ENCODE assay signal across 19 cellular contexts in the genomic region with DNA sequence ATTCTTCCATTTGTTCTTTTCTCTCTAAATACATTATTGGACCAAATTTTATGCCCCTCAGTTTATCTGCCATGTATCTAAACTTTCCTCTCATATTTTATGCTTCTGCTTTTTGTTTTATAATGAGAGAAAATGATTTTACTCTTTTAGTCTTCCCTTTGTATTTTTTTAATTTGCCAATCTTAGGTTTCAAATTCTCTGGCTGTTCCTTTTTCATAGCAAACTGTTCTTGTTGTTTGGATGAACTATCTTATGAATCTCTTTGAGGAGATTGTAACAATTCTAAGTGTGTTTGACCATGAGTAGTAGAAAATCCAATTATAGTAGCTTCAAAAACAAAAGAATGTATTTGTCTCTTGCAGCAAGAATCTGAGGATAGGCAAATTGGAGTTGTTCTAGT.
A peak's percentile ranks its signal among the peaks of the same experiment; 100 is the strongest.
DNase-seq lines count a peak whose midpoint lies in the region; ATAC-seq lines count a peak whose summit lies in the region.
"Had no signal": no experiment of that assay in that cellular context is flagged by ENCODE, and none has a peak within 500 bp of the region (broad histone marks: within the 10 kb centered on the region; RNA-seq: fewer than 3 reads in every experiment).

No MANE protein-coding gene starts in this region.

- H3K9me3 Mint-ChIP-seq in activated naive CD8-positive, alpha-beta T cell treated with anti-CD3 and anti-CD28 coated beads for 36 hours = peaks cover 10% of the 10 kb centered on the region
- no peaks in the 10 kb centered on the region for H3K9me3 Mint-ChIP-seq in activated naive CD8-positive, alpha-beta T cell treated with anti-CD3 and anti-CD28 coated beads, Interleukin-2, amount 50 U/mL, for 24 hours
- H3K9me3 Mint-ChIP-seq in activated T-helper 1 cell treated with anti-CD3 and anti-CD28 coated beads, Interleukin-12 subunit alpha, Interleukin-12 subunit beta, Interleukin-2, Interleukin-4 antibody, amounts not matched to agents 30 ng/mL and 10 ng/mL and 1 ng/mL, durations not matched to agents 14 hours and 24 hours and 36 hours = peaks cover 10% of the 10 kb centered on the region
- H3K9me3 Mint-ChIP-seq in activated CD8-positive, alpha-beta memory T cell treated with anti-CD3 and anti-CD28 coated beads, Interleukin-2, amount 10 ng/mL, durations not matched to agents 7 days and 5 days (ENCODE audit: low read depth) = no peaks in the 10 kb centered on the region
- H3K9me3 Mint-ChIP-seq: CD4-positive, alpha-beta T cell had no signal

- no peak for ATAC-seq in activated naive CD8-positive, alpha-beta T cell treated with anti-CD3 and anti-CD28 coated beads, Interleukin-2, amount 50 U/mL, for 24 hours
- ATAC-seq in activated CD8-positive, alpha-beta memory T cell treated with anti-CD3 and anti-CD28 coated beads, Interleukin-2, amount 10 ng/mL, durations not matched to agents 7 days and 5 days = no peak
- ATAC-seq: A549; CD8-positive, alpha-beta T cell; GM12878 had no signal

- H3K4me3 Mint-ChIP-seq in activated naive CD8-positive, alpha-beta T cell treated with anti-CD3 and anti-CD28 coated beads for 36 hours = no peak overlapping the region
- H3K4me3 Mint-ChIP-seq in activated naive CD8-positive, alpha-beta T cell treated with anti-CD3 and anti-CD28 coated beads, Interleukin-2, amount 50 U/mL, for 24 hours = no peak overlapping the region
- no peak overlapping the region for H3K4me3 Mint-ChIP-seq in activated T-helper 1 cell treated with anti-CD3 and anti-CD28 coated beads, Interleukin-12 subunit alpha, Interleukin-12 subunit beta, Interleukin-2, Interleukin-4 antibody, amounts not matched to agents 30 ng/mL and 10 ng/mL and 1 ng/mL, durations not matched to agents 14 hours and 24 hours and 36 hours
- H3K4me3 Mint-ChIP-seq in activated CD8-positive, alpha-beta memory T cell treated with anti-CD3 and anti-CD28 coated beads, Interleukin-2, amount 10 ng/mL, durations not matched to agents 7 days and 5 days = no peak overlapping the region
- H3K4me3 Mint-ChIP-seq: B cell; CD4-positive, alpha-beta T cell; CD8-positive, alpha-beta T cell had no signal

- intact Hi-C loops in activated T-helper 1 cell treated with anti-CD3 and anti-CD28 coated beads, Interleukin-12 subunit alpha, Interleukin-12 subunit beta, Interleukin-2, Interleukin-4 antibody, amounts not matched to agents 30 ng/mL and 10 ng/mL and 1 ng/mL, durations not matched to agents 14 hours and 24 hours and 36 hours (cut with micrococcal nuclease) = no loop called here

- H3K36me3 Mint-ChIP-seq in activated naive CD8-positive, alpha-beta T cell treated with anti-CD3 and anti-CD28 coated beads for 36 hours = no peaks in the 10 kb centered on the region
- no peaks in the 10 kb centered on the region for H3K36me3 Mint-ChIP-seq in activated naive CD8-positive, alpha-beta T cell treated with anti-CD3 and anti-CD28 coated beads, Interleukin-2, amount 50 U/mL, for 24 hours (ENCODE audit: low read depth)
- no peaks in the 10 kb centered on the region for H3K36me3 Mint-ChIP-seq in activated T-helper 1 cell treated with anti-CD3 and anti-CD28 coated beads, Interleukin-12 subunit alpha, Interleukin-12 subunit beta, Interleukin-2, Interleukin-4 antibody, amounts not matched to agents 30 ng/mL and 10 ng/mL and 1 ng/mL, durations not matched to agents 14 hours and 24 hours and 36 hours (ENCODE audit: low read depth)
- H3K36me3 Mint-ChIP-seq in activated CD8-positive, alpha-beta memory T cell treated with anti-CD3 and anti-CD28 coated beads, Interleukin-2, amount 10 ng/mL, durations not matched to agents 7 days and 5 days = no peaks in the 10 kb centered on the region
- H3K36me3 Mint-ChIP-seq: CD8-positive, alpha-beta T cell had no signal

- H3K27ac Mint-ChIP-seq in activated naive CD8-positive, alpha-beta T cell treated with anti-CD3 and anti-CD28 coated beads for 36 hours = peak overlapping the region; percentile 9
- no peak overlapping the region for H3K27ac Mint-ChIP-seq in activated naive CD8-positive, alpha-beta T cell treated with anti-CD3 and anti-CD28 coated beads, Interleukin-2, amount 50 U/mL, for 24 hours
- peak overlapping the region; percentile 6 for H3K27ac Mint-ChIP-seq in activated T-helper 1 cell treated with anti-CD3 and anti-CD28 coated beads, Interleukin-12 subunit alpha, Interleukin-12 subunit beta, Interleukin-2, Interleukin-4 antibody, amounts not matched to agents 30 ng/mL and 10 ng/mL and 1 ng/mL, durations not matched to agents 14 hours and 24 hours and 36 hours
- no peak overlapping the region for H3K27ac Mint-ChIP-seq in activated CD8-positive, alpha-beta memory T cell treated with anti-CD3 and anti-CD28 coated beads, Interleukin-2, amount 10 ng/mL, durations not matched to agents 7 days and 5 days
- H3K27ac Mint-ChIP-seq: B cell; CD4-positive, alpha-beta T cell; CD8-positive, alpha-beta T cell had no signal

- H3K4me1 Mint-ChIP-seq in activated naive CD8-positive, alpha-beta T cell treated with anti-CD3 and anti-CD28 coated beads for 36 hours = peaks cover 6% of the 10 kb centered on the region
- no peaks in the 10 kb centered on the region for H3K4me1 Mint-ChIP-seq in activated naive CD8-positive, alpha-beta T cell treated with anti-CD3 and anti-CD28 coated beads, Interleukin-2, amount 50 U/mL, for 24 hours
- H3K4me1 Mint-ChIP-seq in activated T-helper 1 cell treated with anti-CD3 and anti-CD28 coated beads, Interleukin-12 subunit alpha, Interleukin-12 subunit beta, Interleukin-2, Interleukin-4 antibody, amounts not matched to agents 30 ng/mL and 10 ng/mL and 1 ng/mL, durations not matched to agents 14 hours and 24 hours and 36 hours (ENCODE audit: low read depth) = no peaks in the 10 kb centered on the region
- H3K4me1 Mint-ChIP-seq in activated CD8-positive, alpha-beta memory T cell treated with anti-CD3 and anti-CD28 coated beads, Interleukin-2, amount 10 ng/mL, durations not matched to agents 7 days and 5 days = no peaks in the 10 kb centered on the region
- H3K4me1 Mint-ChIP-seq: B cell had no signal

- DNase-seq in activated naive CD8-positive, alpha-beta T cell treated with anti-CD3 and anti-CD28 coated beads for 36 hours = no peak
- DNase-seq in activated naive CD8-positive, alpha-beta T cell treated with anti-CD3 and anti-CD28 coated beads, Interleukin-2, amount 50 U/mL, for 24 hours = no peak
- no peak for DNase-seq in activated T-helper 1 cell treated with anti-CD3 and anti-CD28 coated beads, Interleukin-12 subunit alpha, Interleukin-12 subunit beta, Interleukin-2, Interleukin-4 antibody, amounts not matched to agents 30 ng/mL and 10 ng/mL and 1 ng/mL, durations not matched to agents 14 hours and 24 hours and 36 hours (ENCODE audit: low spot score)
- DNase-seq in activated CD8-positive, alpha-beta memory T cell treated with anti-CD3 and anti-CD28 coated beads, Interleukin-2, amount 10 ng/mL, durations not matched to agents 7 days and 5 days = no peak
- no peak for DNase-seq in NCI-H446 treated with DMSO at 0.1 percent for 48 hours (lab: John Stamatoyannopoulos, UW)
- DNase-seq: AML-193; Caco-2; CD4-positive, alpha-beta T cell; CD8-positive, alpha-beta T cell; DMS 273 treated with DMSO at 0.1 percent for 48 hours; DMS153; DMS53; DMS79; DND-41; EL; GDM1 had no signal

- CTCF ChIA-PET in activated CD8-positive, alpha-beta memory T cell treated with anti-CD3 and anti-CD28 coated beads, Interleukin-2, amount 10 ng/mL, durations not matched to agents 7 days and 5 days (lab: Charles Lee) = no interaction called here

- no peaks in the 10 kb centered on the region for H3K27me3 Mint-ChIP-seq in activated naive CD8-positive, alpha-beta T cell treated with anti-CD3 and anti-CD28 coated beads for 36 hours
- H3K27me3 Mint-ChIP-seq in activated naive CD8-positive, alpha-beta T cell treated with anti-CD3 and anti-CD28 coated beads, Interleukin-2, amount 50 U/mL, for 24 hours = no peaks in the 10 kb centered on the region
- no peaks in the 10 kb centered on the region for H3K27me3 Mint-ChIP-seq in activated T-helper 1 cell treated with anti-CD3 and anti-CD28 coated beads, Interleukin-12 subunit alpha, Interleukin-12 subunit beta, Interleukin-2, Interleukin-4 antibody, amounts not matched to agents 30 ng/mL and 10 ng/mL and 1 ng/mL, durations not matched to agents 14 hours and 24 hours and 36 hours (ENCODE audit: insufficient read depth)
- H3K27me3 Mint-ChIP-seq in activated CD8-positive, alpha-beta memory T cell treated with anti-CD3 and anti-CD28 coated beads, Interleukin-2, amount 10 ng/mL, durations not matched to agents 7 days and 5 days = no peaks in the 10 kb centered on the region
- H3K27me3 Mint-ChIP-seq: CD4-positive, alpha-beta T cell had no signal

Comparison
In these comparisons a context has a peak if more than half of its experiments do, and no peak if none do; other contexts are left out.
1. H3K27ac Mint-ChIP-seq: peak in activated naive CD8-positive, alpha-beta T cell treated with anti-CD3 and anti-CD28 coated beads for 36 hours (single experiment) and activated T-helper 1 cell treated with anti-CD3 and anti-CD28 coated beads, Interleukin-12 subunit alpha, Interleukin-12 subunit beta, Interleukin-2, Interleukin-4 antibody, amounts not matched to agents 30 ng/mL and 10 ng/mL and 1 ng/mL, durations not matched to agents 14 hours and 24 hours and 36 hours (single experiment); none in activated naive CD8-positive, alpha-beta T cell treated with anti-CD3 and anti-CD28 coated beads, Interleukin-2, amount 50 U/mL, for 24 hours (single experiment) and activated CD8-positive, alpha-beta memory T cell treated with anti-CD3 and anti-CD28 coated beads, Interleukin-2, amount 10 ng/mL, durations not matched to agents 7 days and 5 days (single experiment).